ENCODE assay signal across 32 cellular contexts in the genomic region with DNA sequence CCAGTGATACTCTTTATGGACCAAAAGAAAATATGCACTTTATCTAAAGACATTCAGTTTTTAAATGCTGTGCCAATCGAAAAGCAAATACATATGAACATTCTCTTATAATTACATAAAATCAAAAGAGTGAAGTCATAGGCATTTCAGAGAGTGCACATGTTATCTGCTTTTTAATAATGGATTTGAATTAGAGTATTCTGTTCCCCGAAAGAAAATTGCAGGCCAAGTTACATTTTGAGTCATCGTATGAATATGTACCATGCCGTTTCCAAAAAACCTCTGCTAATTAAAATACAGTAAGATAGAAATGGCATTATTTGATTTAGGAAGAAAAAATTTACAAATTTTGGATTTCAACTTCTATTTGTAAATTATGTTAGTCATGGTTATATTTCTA.
DNase-seq lines count a peak whose midpoint lies in the region; ATAC-seq, FAIRE-seq and TF ChIP-seq lines count a peak whose summit lies in the region.
"Had no signal": no experiment of that assay in that cellular context is flagged by ENCODE, and none has a peak within 500 bp of the region (broad histone marks: within the 10 kb centered on the region; RNA-seq: fewer than 3 reads in every experiment).

No MANE protein-coding gene starts in this region.

- no peaks in the 10 kb centered on the region for H3K36me3 Mint-ChIP-seq in MCF 10A (ENCODE audit: insufficient read depth, unreplicated experiment)
- H3K36me3 Mint-ChIP-seq: CD4-positive, CD25-positive, alpha-beta regulatory T cell had no signal

- BruUV-seq in MCF 10A (replicated peaks; lab: Mats Ljungman, UMichigan), result no TSS peak
- BruUV-seq in mammary epithelial cell (replicated peaks; lab: Mats Ljungman, UMichigan), result no TSS peak

- POLR2A ChIA-PET in MCF 10A (lab: Yijun Ruan, JAX), result interaction anchor here (0.6 kb wide), 1 partner anchor 385 kb away, joined by 6 read pairs; no protein-coding TSS in a partner anchor

- 95% methylated on average over 4 of the region's 4 CpGs for WGBS in mammary epithelial cell (ENCODE audit: low coverage, missing lambda C conversion rate)

- no peaks in the 10 kb centered on the region for H3K9me3 Mint-ChIP-seq in MCF 10A (ENCODE audit: unreplicated experiment)
- H3K9me3 Mint-ChIP-seq: activated CD4-positive, alpha-beta T cell treated with anti-CD3 and anti-CD28 coated beads, Interleukin-2, amount 10 ng/mL, durations not matched to agents 24 days and 14 days; activated T-cell treated with anti-CD3 and anti-CD28 coated beads, Interleukin-2, amount 50 U/mL, for 24 hours; CD4-positive, CD25-positive, alpha-beta regulatory T cell; endodermal cell; naive B cell had no signal

- ATAC-seq in HG03108 (IDR thresholded peaks at IDR 0.05; ENCODE audit: unreplicated experiment), result no peak
- ATAC-seq: esophagus mucosa, K562, left ventricle myocardium superior had no signal

- no peak overlapping the region for H2AFZ ChIP-seq in mammary epithelial cell (ENCODE audit: low read depth, low read length)

- CTCF ChIA-PET in MCF 10A (lab: Yijun Ruan, JAX), result interaction anchor here (0.6 kb wide), 1 partner anchor 474 kb away, joined by 3 read pairs; no protein-coding TSS in a partner anchor
- CTCF ChIA-PET in mammary epithelial cell (lab: Charles Lee; ENCODE audit: low non-redundant PET), result no interaction called here

- DNase-seq in MCF 10A (ENCODE audit: unreplicated experiment) (peak; percentile 12), mammary epithelial cell (no peak), cardiac fibroblast (ENCODE audit: low read depth in 2 of 2) (peak; percentile 36 to 60), iris pigment epithelial cell (ENCODE audit: low read depth) (peak; percentile 45), frontal cortex (ENCODE audit: low spot score in 2 of 2) (no peak), NCI-H526 treated with DMSO at 0.1 percent for 48 hours (lab: John Stamatoyannopoulos, UW) (no peak), G401 (ENCODE audit: low spot score) (no peak)
- DNase-seq: activated CD4-positive, alpha-beta T cell treated with anti-CD3 and anti-CD28 coated beads, Interleukin-2, amount 10 ng/mL, durations not matched to agents 24 days and 14 days; activated naive CD4-positive, alpha-beta T cell treated with Interleukin-2 at 50 U/mL for 16 hours; activated T-cell treated with anti-CD3 and anti-CD28 coated beads, Interleukin-2, amount 50 U/mL, for 24 hours; adrenal gland; CD4-positive, CD25-positive, alpha-beta regulatory T cell; endodermal cell; left ventricle myocardium superior; naive B cell; NCI-H1417; NCI-H2081 treated with DMSO at 0.1 percent for 48 hours; NCI-H345; NCI-H774; stimulated activated naive CD4-positive, alpha-beta T cell; WERI-Rb-1 had no signal

- no peak overlapping the region for H3K4me2 ChIP-seq in mammary epithelial cell (ENCODE audit: insufficient read depth, low read depth, low read length)

- peaks cover 6% of the 10 kb centered on the region for H3K4me1 ChIP-seq in mammary epithelial cell (ENCODE audit: insufficient read depth, low read length)
- H3K4me1 ChIP-seq: adrenal gland had no signal

- no peak overlapping the region for H3K4me3 Mint-ChIP-seq in MCF 10A (ENCODE audit: unreplicated experiment)
- H3K4me3 Mint-ChIP-seq: activated CD4-positive, alpha-beta T cell treated with anti-CD3 and anti-CD28 coated beads, Interleukin-2, amount 10 ng/mL, durations not matched to agents 24 days and 14 days; activated T-cell treated with anti-CD3 and anti-CD28 coated beads, Interleukin-2, amount 50 U/mL, for 24 hours; CD4-positive, CD25-positive, alpha-beta regulatory T cell; endodermal cell; naive B cell had no signal

- no peaks in the 10 kb centered on the region for H3K36me3 ChIP-seq in mammary epithelial cell (ENCODE audit: insufficient read depth, low read length)
- H3K36me3 ChIP-seq: adrenal gland, neutrophil, suprapubic skin, WERI-Rb-1 had no signal

- TF ChIP-seq CTCF in MCF 10A (IDR thresholded peaks at IDR 0.05; ENCODE audit: unreplicated experiment) (no peak), mammary epithelial cell (conservative IDR thresholded peaks at IDR 0.05 in 1 of 2, IDR thresholded peaks at IDR 0.05 in 1 of 2; ENCODE audit: extremely low read depth in 1 of 2, insufficient read depth in 1 of 2, low read depth in 1 of 2, low read length in 2 of 2) (no peak), cardiac fibroblast (IDR thresholded peaks at IDR 0.05; ENCODE audit: low read depth, low read length) (no peak)

- H3K4me3 ChIP-seq in mammary epithelial cell (replicated peaks in 1 of 3; ENCODE audit: insufficient read depth in 1 of 3, low read depth in 2 of 3, low read length in 3 of 3) (no peak overlapping the region), cardiac fibroblast (replicated peaks in 1 of 2; ENCODE audit: low read depth in 2 of 2, low read length in 2 of 2) (no peak overlapping the region)
- H3K4me3 ChIP-seq: adrenal gland, K562, suprapubic skin had no signal

- dilution Hi-C loops in mammary epithelial cell (cut with HindIII; ENCODE audit: low sequenced_read_pairs), result no loop called here

- no peak for FAIRE-seq in frontal cortex (lab: Jason Lieb, UNC)
- FAIRE-seq: bronchial epithelial cell, D721Med, GM12891, H54, K562, keratinocyte had no signal

- no peak overlapping the region for H3K9ac ChIP-seq in mammary epithelial cell (ENCODE audit: insufficient read depth, low read length)

- H3K27ac ChIP-seq in mammary epithelial cell (ENCODE audit: insufficient read depth, low read depth, low read length), result no peak overlapping the region
- H3K27ac ChIP-seq: 22Rv1, adrenal gland, neutrophil, suprapubic skin, WERI-Rb-1 had no signal

- peak overlapping the region; percentile 69 for H3K27ac Mint-ChIP-seq in MCF 10A (ENCODE audit: low read depth, unreplicated experiment)
- H3K27ac Mint-ChIP-seq: activated CD4-positive, alpha-beta T cell treated with anti-CD3 and anti-CD28 coated beads, Interleukin-2, amount 10 ng/mL, durations not matched to agents 24 days and 14 days; activated T-cell treated with anti-CD3 and anti-CD28 coated beads, Interleukin-2, amount 50 U/mL, for 24 hours; CD4-positive, CD25-positive, alpha-beta regulatory T cell; endodermal cell; naive B cell had no signal

- H4K20me1 ChIP-seq in mammary epithelial cell (ENCODE audit: insufficient read depth, low read length), result no peaks in the 10 kb centered on the region

- H3K79me2 ChIP-seq in mammary epithelial cell (ENCODE audit: insufficient read depth, low read length), result no peaks in the 10 kb centered on the region

- H3K27me3 Mint-ChIP-seq in MCF 10A (ENCODE audit: insufficient read depth, unreplicated experiment), result no peaks in the 10 kb centered on the region
- H3K27me3 Mint-ChIP-seq: activated CD4-positive, alpha-beta T cell treated with anti-CD3 and anti-CD28 coated beads, Interleukin-2, amount 10 ng/mL, durations not matched to agents 24 days and 14 days; activated T-cell treated with anti-CD3 and anti-CD28 coated beads, Interleukin-2, amount 50 U/mL, for 24 hours; CD4-positive, CD25-positive, alpha-beta regulatory T cell; naive B cell had no signal

- no peaks in the 10 kb centered on the region for H3K9me3 ChIP-seq in mammary epithelial cell (replicated peaks; ENCODE audit: insufficient read depth, low read length)
- H3K9me3 ChIP-seq: adrenal gland, neutrophil, suprapubic skin had no signal

- peaks cover 17% of the 10 kb centered on the region for H3K4me1 Mint-ChIP-seq in MCF 10A (ENCODE audit: insufficient read depth, unreplicated experiment)
- H3K4me1 Mint-ChIP-seq: activated CD4-positive, alpha-beta T cell treated with anti-CD3 and anti-CD28 coated beads, Interleukin-2, amount 10 ng/mL, durations not matched to agents 24 days and 14 days; CD4-positive, CD25-positive, alpha-beta regulatory T cell; naive B cell had no signal

- intact Hi-C loops in MCF 10A (cut with micrococcal nuclease) (no loop called here), mammary epithelial cell (cut with micrococcal nuclease) (no loop called here)

- in situ Hi-C loops in mammary epithelial cell (cut with MboI; ENCODE audit: low sequenced_read_pairs in 2 of 2) (no loop called here), G401 (cut with HindIII; ENCODE audit: low sequenced_read_pairs) (no loop called here)

- no peaks in the 10 kb centered on the region for H3K27me3 ChIP-seq in mammary epithelial cell (ENCODE audit: insufficient read depth, low read length)
- H3K27me3 ChIP-seq: adrenal gland, neutrophil, suprapubic skin had no signal

Comparison
In these comparisons a context has a peak if more than half of its experiments do, and no peak if none do; other contexts are left out.
1. DNase-seq: peak in MCF 10A (single experiment), cardiac fibroblast (2 of 2) and iris pigment epithelial cell (single experiment); none in mammary epithelial cell (single experiment), frontal cortex (0 of 2), NCI-H526 treated with DMSO at 0.1 percent for 48 hours (single experiment) and G401 (single experiment).